Comparison of ENCODE assay signal across 14 cellular contexts in genomic region chr18:73613706-73614340, GRCh38.
"Had no signal": no experiment of that assay in that cellular context is flagged by ENCODE, and none has a peak within 500 bp of the region (broad histone marks: within the 10 kb centered on the region; RNA-seq: fewer than 3 reads in every experiment).

No MANE protein-coding gene starts in this region.

- H3K4me2 ChIP-seq: hepatocyte had no signal

- H3K9me3 Mint-ChIP-seq: activated CD8-positive, alpha-beta T cell treated with anti-CD3 and anti-CD28 coated beads for 36 hours; endodermal cell; stimulated activated naive CD8-positive, alpha-beta T cell treated with anti-CD3 and anti-CD28 coated beads, Interleukin-15, Interleukin-2, amounts not matched to agents 100 ng/mL and 50 ng/mL, for 24 hours had no signal

- H3K27ac ChIP-seq: esophagus muscularis mucosa, hepatocyte, thoracic aorta, VCaP had no signal

- H3K9me3 ChIP-seq: esophagus muscularis mucosa, thoracic aorta had no signal

- H3K36me3 ChIP-seq: esophagus muscularis mucosa, thoracic aorta had no signal

- H3K27me3 Mint-ChIP-seq: activated CD4-positive, alpha-beta T cell treated with anti-CD3 and anti-CD28 coated beads for 36 hours; activated CD8-positive, alpha-beta T cell treated with anti-CD3 and anti-CD28 coated beads for 36 hours; stimulated activated naive CD8-positive, alpha-beta T cell treated with anti-CD3 and anti-CD28 coated beads, Interleukin-15, Interleukin-2, amounts not matched to agents 100 ng/mL and 50 ng/mL, for 24 hours had no signal

- H3K4me1 Mint-ChIP-seq: activated CD4-positive, alpha-beta T cell treated with anti-CD3 and anti-CD28 coated beads for 36 hours; endodermal cell had no signal

- DNase-seq: activated CD4-positive, alpha-beta T cell treated with anti-CD3 and anti-CD28 coated beads for 36 hours; activated CD8-positive, alpha-beta memory T cell treated with anti-CD3 and anti-CD28 coated beads, Interleukin-2, amount 50 U/mL, for 48 hours; activated CD8-positive, alpha-beta T cell treated with anti-CD3 and anti-CD28 coated beads for 36 hours; activated naive CD4-positive, alpha-beta T cell; cerebellar nuclear complex; endodermal cell; kidney glomerular epithelial cell; stimulated activated CD4-positive, alpha-beta T cell treated with anti-CD3 and anti-CD28 coated beads, Interleukin-4, amount 100 ng/mL, for 24 hours; T-helper 9 cell had no signal

- H3K4me3 ChIP-seq: esophagus muscularis mucosa, hepatocyte, thoracic aorta had no signal

- H3K4me3 Mint-ChIP-seq: activated CD4-positive, alpha-beta T cell treated with anti-CD3 and anti-CD28 coated beads for 36 hours; activated CD8-positive, alpha-beta T cell treated with anti-CD3 and anti-CD28 coated beads for 36 hours; endodermal cell; stimulated activated naive CD8-positive, alpha-beta T cell treated with anti-CD3 and anti-CD28 coated beads, Interleukin-15, Interleukin-2, amounts not matched to agents 100 ng/mL and 50 ng/mL, for 24 hours had no signal

- H3K79me2 ChIP-seq: hepatocyte had no signal

- H2AFZ ChIP-seq: hepatocyte had no signal

- ATAC-seq: activated CD4-positive, alpha-beta T cell treated with anti-CD3 and anti-CD28 coated beads for 36 hours; activated CD8-positive, alpha-beta T cell treated with anti-CD3 and anti-CD28 coated beads for 36 hours had no signal

- H3K4me1 ChIP-seq: esophagus muscularis mucosa had no signal

- H3K27me3 ChIP-seq: esophagus muscularis mucosa, hepatocyte had no signal

- H3K27ac Mint-ChIP-seq: activated CD4-positive, alpha-beta T cell treated with anti-CD3 and anti-CD28 coated beads for 36 hours; activated CD8-positive, alpha-beta T cell treated with anti-CD3 and anti-CD28 coated beads for 36 hours; endodermal cell; stimulated activated naive CD8-positive, alpha-beta T cell treated with anti-CD3 and anti-CD28 coated beads, Interleukin-15, Interleukin-2, amounts not matched to agents 100 ng/mL and 50 ng/mL, for 24 hours had no signal
